ENCODE assay signal across 1 cellular context in genomic region chr1:43979528-43980254, GRCh38.
TF ChIP-seq lines count a peak whose summit lies in the region.

No MANE protein-coding gene starts in this region.

TF ChIP-seq in HepG2, 621 proteins besides CTCF, POLR2A, EP300 and RAD21 (continued from another document and continues in another):
- TF ChIP-seq GRHL1 (CRISPR knock-in tag; conservative IDR thresholded peaks at IDR 0.05), result no peak
- peak; percentile 20; the same call in 1 of the 2 replicates for TF ChIP-seq ZNF768 (CRISPR knock-in tag; IDR thresholded peaks at IDR 0.05)
- TF ChIP-seq ZBTB10 (CRISPR knock-in tag; IDR thresholded peaks at IDR 0.05; ENCODE audit: borderline replicate concordance), result peak; percentile 47; the same call in 1 of the 2 replicates
- peak; percentile 50; the same call in 1 of the 2 replicates for TF ChIP-seq REPIN1 (CRISPR knock-in tag; IDR thresholded peaks at IDR 0.05; ENCODE audit: borderline replicate concordance, low read depth)
- no peak for TF ChIP-seq CBFB (CRISPR knock-in tag; IDR thresholded peaks at IDR 0.05)
- TF ChIP-seq ZBTB39 (CRISPR knock-in tag; IDR thresholded peaks at IDR 0.05), result no peak
- TF ChIP-seq PPARG (CRISPR knock-in tag; conservative IDR thresholded peaks at IDR 0.05), result no peak
- peak; percentile 71 for TF ChIP-seq POGK (CRISPR knock-in tag; conservative IDR thresholded peaks at IDR 0.05)
- peak; percentile 80 for TF ChIP-seq PATZ1 (CRISPR knock-in tag; IDR thresholded peaks at IDR 0.05)
- no peak for TF ChIP-seq NONO (IDR thresholded peaks at IDR 0.05)
- TF ChIP-seq NONO (CRISPR knock-in tag; conservative IDR thresholded peaks at IDR 0.05), result peak; percentile 51; the same call in 1 of the 2 replicates
- TF ChIP-seq DPF2 (CRISPR knock-in tag; IDR thresholded peaks at IDR 0.05; ENCODE audit: borderline replicate concordance, low read depth), result 0 out of 2 replicates have a peak, but pooled peaks have one; percentile 39
- peak; percentile 41; the same call in 1 of the 2 replicates for TF ChIP-seq RXRA (CRISPR knock-in tag; IDR thresholded peaks at IDR 0.05)
- TF ChIP-seq SP2 (CRISPR knock-in tag; IDR thresholded peaks at IDR 0.05), result no peak
- TF ChIP-seq RORA (CRISPR knock-in tag; IDR thresholded peaks at IDR 0.05), result no peak
- TF ChIP-seq YY1 (IDR thresholded peaks at IDR 0.05; ENCODE audit: insufficient read depth, insufficient replicate concordance, low read depth, low read length), result peak; percentile 46
- TF ChIP-seq ZNF782 (CRISPR knock-in tag; IDR thresholded peaks at IDR 0.05; ENCODE audit: borderline replicate concordance), result 0 out of 2 replicates have a peak, but pooled peaks have one; percentile 41
- no peak for TF ChIP-seq ZBTB4 (CRISPR knock-in tag; IDR thresholded peaks at IDR 0.05; ENCODE audit: borderline replicate concordance)
- no peak for TF ChIP-seq ZNF251 (CRISPR knock-in tag; IDR thresholded peaks at IDR 0.05)
- TF ChIP-seq ZFP91 (CRISPR knock-in tag; IDR thresholded peaks at IDR 0.05; ENCODE audit: borderline replicate concordance), result peak; percentile 65; the same call in 1 of the 2 replicates
- no peak for TF ChIP-seq HDAC6 (IDR thresholded peaks at IDR 0.05; ENCODE audit: low read depth, low read length)
- 0 out of 2 replicates have a peak, but pooled peaks have one; percentile 74 for TF ChIP-seq ZNF484 (CRISPR knock-in tag; IDR thresholded peaks at IDR 0.05; ENCODE audit: borderline replicate concordance, low read depth)
- TF ChIP-seq SAFB2 (CRISPR knock-in tag; IDR thresholded peaks at IDR 0.05; ENCODE audit: borderline replicate concordance, low read depth), result 0 out of 2 replicates have a peak, but pooled peaks have one; percentile 69
- peak; percentile 89 for TF ChIP-seq TFDP1 (CRISPR knock-in tag; IDR thresholded peaks at IDR 0.05; ENCODE audit: borderline replicate concordance)
- no peak for TF ChIP-seq LRRFIP1 (CRISPR knock-in tag; conservative IDR thresholded peaks at IDR 0.05)
- no peak for TF ChIP-seq ZFP62 (CRISPR knock-in tag; IDR thresholded peaks at IDR 0.05)
- peak; percentile 57; the same call in 1 of the 2 replicates for TF ChIP-seq ZNF792 (CRISPR knock-in tag; IDR thresholded peaks at IDR 0.05)
- TF ChIP-seq DMTF1 (CRISPR knock-in tag; IDR thresholded peaks at IDR 0.05), result no peak
